ENCODE assay signal across 9 cellular contexts in the genomic region with DNA sequence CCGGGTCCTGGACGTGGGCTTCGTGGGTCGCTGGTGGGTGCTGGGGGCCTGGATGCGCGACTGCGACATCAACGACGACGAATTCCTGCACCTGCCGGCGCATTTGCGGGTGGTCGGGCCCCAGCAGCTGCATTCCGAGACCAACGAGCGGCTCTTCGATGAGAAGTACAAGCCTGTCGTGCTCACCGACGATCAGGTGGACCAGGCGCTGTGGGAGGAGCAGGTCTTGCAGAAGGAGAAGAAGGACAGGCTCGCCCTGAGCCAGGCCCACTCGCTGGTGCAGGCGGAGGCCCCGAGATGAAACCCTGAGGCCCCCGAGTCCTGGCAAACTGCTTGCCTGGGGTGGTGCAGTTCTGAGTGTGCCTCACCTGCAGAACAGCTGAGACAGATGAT. TPM values are rescaled to one million over a fixed set of nuclear protein-coding genes. Genes with fewer than 3 reads are reported as not detected.
A peak's percentile ranks its signal among the peaks of the same experiment; 100 is the strongest.
DNase-seq lines count a peak whose midpoint lies in the region; ATAC-seq and TF ChIP-seq lines count a peak whose summit lies in the region.
"Had no signal": no experiment of that assay in that cellular context is flagged by ENCODE, and none has a peak within 500 bp of the region (broad histone marks: within the 10 kb centered on the region; RNA-seq: fewer than 3 reads in every experiment).

No MANE protein-coding gene starts in this region.

- H3K4me3 Mint-ChIP-seq in GM23338 (peak overlapping the region; percentile 88), T-cell (peak overlapping the region; percentile 90 to 92 (median 91))

- peak overlapping the region; percentile 89 for H3K9ac ChIP-seq in skeletal muscle satellite cell (ENCODE audit: low read depth, low read length)

- H3K27me3 ChIP-seq in GM23338 (ENCODE audit: insufficient read depth) = no peaks in the 10 kb centered on the region
- H3K27me3 ChIP-seq in left ventricle myocardium inferior (ENCODE audit: low read depth) = no peaks in the 10 kb centered on the region
- H3K27me3 ChIP-seq in skeletal muscle satellite cell (ENCODE audit: control insufficient read depth, insufficient read depth, low read length) = no peaks in the 10 kb centered on the region

- peaks cover 12% of the 10 kb centered on the region for H4K20me1 ChIP-seq in GM23338 (replicated peaks; ENCODE audit: insufficient read depth)

- no peaks in the 10 kb centered on the region for H3K9me2 ChIP-seq in GM23338 (ENCODE audit: insufficient read depth)

- H2AFZ ChIP-seq in GM23338 = no peak overlapping the region

- intact Hi-C loops in left ventricle myocardium inferior (cut with micrococcal nuclease) = no loop called here

- DNase-seq in GM23338 (ENCODE audit: low spot score) (peak; percentile 44), T-cell (no peak), left ventricle myocardium inferior (no peak), SHP77 treated with DMSO at 0.1 percent for 48 hours (lab: John Stamatoyannopoulos, UW) (no peak), glomerular visceral epithelial cell (ENCODE audit: extremely low spot score) (no peak)
- DNase-seq: NCI-H1105 treated with DMSO at 0.1 percent for 48 hours had no signal

- H3K79me2 ChIP-seq in GM23338 (replicated peaks; ENCODE audit: insufficient read depth) = peaks cover 35% of the 10 kb centered on the region

- peak; percentile 3; the same call in 1 of the 3 replicates for ATAC-seq in GM23338
- ATAC-seq in T-cell (replicated peaks in 1 of 4) = no peak
- ATAC-seq in GM21360 (IDR thresholded peaks at IDR 0.05; ENCODE audit: unreplicated experiment) = no peak
- no peak for ATAC-seq in HG03571 (IDR thresholded peaks at IDR 0.05; ENCODE audit: unreplicated experiment)

- CTCF ChIA-PET in T-cell (lab: Charles Lee) = no interaction called here

- H3K36me3 Mint-ChIP-seq in GM23338 (ENCODE audit: low read depth) (peaks cover 26% of the 10 kb centered on the region), T-cell (peaks cover 5% of the 10 kb centered on the region)

- H3K36me3 ChIP-seq in GM23338 (ENCODE audit: insufficient read depth) (no peaks in the 10 kb centered on the region; the same call in none of the 2 replicates), left ventricle myocardium inferior (peaks cover 27% of the 10 kb centered on the region), skeletal muscle satellite cell (ENCODE audit: insufficient read depth, low read length) (peaks cover 14% of the 10 kb centered on the region)

- H3K4me1 ChIP-seq in GM23338 (ENCODE audit: insufficient read depth) (peaks cover 7% of the 10 kb centered on the region), left ventricle myocardium inferior (peaks cover 39% of the 10 kb centered on the region), skeletal muscle satellite cell (ENCODE audit: control insufficient read depth, insufficient read depth, low read length) (peaks cover 20% of the 10 kb centered on the region)

- TF ChIP-seq CTCF in GM23338 (conservative IDR thresholded peaks at IDR 0.05; ENCODE audit: low read depth in 2 of 2) (no peak), left ventricle myocardium inferior (IDR thresholded peaks at IDR 0.05; ENCODE audit: borderline replicate concordance) (no peak)

- H3K27me3 Mint-ChIP-seq in GM23338 (ENCODE audit: insufficient read depth, low read depth, poor library complexity) = peaks cover 21% of the 10 kb centered on the region
- H3K27me3 Mint-ChIP-seq in T-cell = no peaks in the 10 kb centered on the region

- H3K4me1 Mint-ChIP-seq in GM23338 = peaks cover 7% of the 10 kb centered on the region; the same call in 2 of the 3 replicates
- H3K4me1 Mint-ChIP-seq in T-cell = peaks cover 17 to 31% (median 27%) of the 10 kb centered on the region in 3 donors

- H3K9me3 ChIP-seq in left ventricle myocardium inferior (replicated peaks) (no peaks in the 10 kb centered on the region), skeletal muscle satellite cell (replicated peaks; ENCODE audit: low read length) (no peaks in the 10 kb centered on the region)

- peak overlapping the region; percentile 80 for H3K4me3 ChIP-seq in GM23338
- peak overlapping the region; percentile 100 for H3K4me3 ChIP-seq in left ventricle myocardium inferior
- H3K4me3 ChIP-seq in skeletal muscle satellite cell (ENCODE audit: low read length) = peak overlapping the region; percentile 98

- POLR2A ChIA-PET in T-cell (lab: Charles Lee) = interaction anchor here in 1 of 2 donors (0.5 to 0.6 kb wide), 2 partner anchors 410 to 1609 kb away, joined by 3 to 12 read pairs; no protein-coding TSS in a partner anchor

- no peaks in the 10 kb centered on the region; the same call in 2 of the 3 replicates for H3K9me3 Mint-ChIP-seq in GM23338
- no peaks in the 10 kb centered on the region for H3K9me3 Mint-ChIP-seq in T-cell

- H3K4me2 ChIP-seq in GM23338 = peak overlapping the region; percentile 95
- H3K4me2 ChIP-seq in skeletal muscle satellite cell (ENCODE audit: low read length) = peak overlapping the region; percentile 88

- H3K27ac Mint-ChIP-seq in GM23338 (no peak overlapping the region; the same call in 1 of the 2 replicates), T-cell (no peak overlapping the region)

- H3K27ac ChIP-seq in GM23338 (ENCODE audit: low read depth) (no peak overlapping the region), left ventricle myocardium inferior (replicated peaks) (peak overlapping the region; percentile 92)

- peaks cover 12% of the 10 kb centered on the region for H3F3A ChIP-seq in GM23338 (replicated peaks; ENCODE audit: low read depth)

TF ChIP-seq in GM23338, 12 proteins besides CTCF, POLR2A, EP300 and RAD21:
- TF ChIP-seq EZH2 (IDR thresholded peaks at IDR 0.05; ENCODE audit: low read depth, unreplicated experiment) = no peak

RNA-seq across cellular contexts. Expression of a gene that starts 0.8 kb away (rescaled TPM):
- total RNA-seq in GM23338 (2014; rRNA removed; shearing (Covaris generic)) = 56.4 and 60.7 TPM in 2 replicates
- polyA plus RNA-seq in GM23338 (2016; fragmentation: Nextera tagmentation; extraction: Ambion mirVana) = 23.7 and 24.1 TPM in 2 replicates
- total RNA-seq in T-cell (10 to 100 TPM; 19.2 to 40.4 (median 37.2) TPM), left ventricle myocardium inferior (12.4 TPM)
- total RNA-seq in skeletal muscle satellite cell (2012; rRNA removed) = 25.3 and 27.1 TPM in 2 replicates

RNA-seq across cellular contexts. Expression of a gene that starts 1.0 kb away (rescaled TPM):
- 54.0 and 63.7 TPM in 2 replicates for total RNA-seq in GM23338 (2014; rRNA removed; shearing (Covaris generic))
- 36.3 and 45.3 TPM in 2 replicates for polyA plus RNA-seq in GM23338 (2016; fragmentation: Nextera tagmentation; extraction: Ambion mirVana)
- total RNA-seq in T-cell (10 to 100 TPM; 21.2 to 34.3 (median 31.5) TPM), left ventricle myocardium inferior (13.1 TPM)
- 73.3 and 74.7 TPM in 2 replicates for total RNA-seq in skeletal muscle satellite cell (2012; rRNA removed)

RNA-seq across cellular contexts. Expression of a gene that starts 31.4 kb away (rescaled TPM):
- total RNA-seq in GM23338 (2014; rRNA removed; shearing (Covaris generic)) = 252 and 336 TPM in 2 replicates
- polyA plus RNA-seq in GM23338 (2016; fragmentation: Nextera tagmentation; extraction: Ambion mirVana) = 175 and 177 TPM in 2 replicates
- total RNA-seq in T-cell (100 to 1,000 TPM in 4 of 5 donors, 10 to 100 TPM in 1; 93.4 to 114 (median 109) TPM), left ventricle myocardium inferior (38.8 TPM)
- total RNA-seq in skeletal muscle satellite cell (2012; rRNA removed) = 81.4 and 81.5 TPM in 2 replicates

RNA-seq across cellular contexts. Expression of a gene that starts 58.0 kb away (rescaled TPM):
- total RNA-seq in GM23338 (2014; rRNA removed; shearing (Covaris generic)) = 118 and 125 TPM in 2 replicates
- polyA plus RNA-seq in GM23338 (2016; fragmentation: Nextera tagmentation; extraction: Ambion mirVana) = 40.3 and 43.3 TPM in 2 replicates
- total RNA-seq in T-cell = 10 to 100 TPM; 22.3 to 35.2 (median 30.8) TPM
- 27.2 TPM for total RNA-seq in left ventricle myocardium inferior
- 34.0 and 42.6 TPM in 2 replicates for total RNA-seq in skeletal muscle satellite cell (2012; rRNA removed)
